8 cellular contexts compared by ENCODE assay signal in the genomic region with DNA sequence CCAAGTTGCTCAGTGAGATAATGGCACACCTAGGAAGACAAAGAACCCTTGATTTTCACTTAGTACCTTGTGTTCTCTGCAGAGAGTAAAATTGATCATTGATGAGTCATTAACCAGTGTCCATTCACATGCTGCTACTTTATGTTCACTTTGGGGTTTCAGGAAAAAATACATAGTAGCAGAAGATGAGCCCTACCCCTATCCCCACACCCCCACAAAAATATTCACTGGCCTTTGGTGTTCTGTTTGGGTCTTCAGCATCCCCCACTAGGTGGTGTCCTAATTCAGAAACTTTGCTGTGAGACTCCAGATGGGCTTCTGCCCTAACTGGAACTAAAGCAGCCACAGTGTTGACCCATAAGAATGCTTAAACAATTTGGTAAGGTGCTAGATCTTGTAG.
A peak's percentile ranks its signal among the peaks of the same experiment; 100 is the strongest.
DNase-seq lines count a peak whose midpoint lies in the region; ATAC-seq and TF ChIP-seq lines count a peak whose summit lies in the region.

No MANE protein-coding gene starts in this region.

- H3K27ac Mint-ChIP-seq in activated naive CD4-positive, alpha-beta T cell treated with anti-CD3 and anti-CD28 coated beads, Interleukin-2, amount 50 U/mL, for 24 hours: peak overlapping the region; percentile 25

- TF ChIP-seq CTCF in fibroblast of pulmonary artery (IDR thresholded peaks at IDR 0.05; ENCODE audit: low read length, missing control alignments) (peak; percentile 65), psoas muscle (IDR thresholded peaks at IDR 0.05) (peak; percentile 51)

- no peaks in the 10 kb centered on the region for H3K27me3 ChIP-seq in psoas muscle (ENCODE audit: insufficient read depth in 3 of 3, low read length in 2 of 3)

- H3K27me3 Mint-ChIP-seq in activated naive CD4-positive, alpha-beta T cell treated with anti-CD3 and anti-CD28 coated beads, Interleukin-2, amount 50 U/mL, for 24 hours: no peaks in the 10 kb centered on the region

- intact Hi-C loops in psoas muscle (cut with DNase I): no loop called here

- no peak for DNase-seq in activated naive CD4-positive, alpha-beta T cell (lab: John Stamatoyannopoulos, UW)
- DNase-seq in SW 1271 (lab: John Stamatoyannopoulos, UW) (peak; percentile 22 to 26), fibroblast of pulmonary artery (ENCODE audit: low read depth) (peak; percentile 71), psoas muscle (no peak), NOMO-1 treated with dmso at 0.1 percent for 144 hours (lab: John Stamatoyannopoulos, UW; ENCODE audit: unreplicated experiment) (no peak)

- H3K4me3 Mint-ChIP-seq in activated naive CD4-positive, alpha-beta T cell treated with anti-CD3 and anti-CD28 coated beads, Interleukin-2, amount 50 U/mL, for 24 hours: no peak overlapping the region

- H3K27ac ChIP-seq in psoas muscle: peak overlapping the region; percentile 87

- H3K4me3 ChIP-seq in fibroblast of pulmonary artery (replicated peaks; ENCODE audit: low read depth, low read length) (no peak overlapping the region), psoas muscle (no peak overlapping the region)

- ATAC-seq in HG02943 (IDR thresholded peaks at IDR 0.05; ENCODE audit: low read depth, unreplicated experiment) (peak; percentile 56), psoas muscle (peak in 1 of 4 donors; percentile 30), HG03135 (IDR thresholded peaks at IDR 0.05; ENCODE audit: unreplicated experiment) (no peak)

- H3K4me1 Mint-ChIP-seq in activated naive CD4-positive, alpha-beta T cell treated with anti-CD3 and anti-CD28 coated beads, Interleukin-2, amount 50 U/mL, for 24 hours: peaks cover 25% of the 10 kb centered on the region

- H3K4me1 ChIP-seq in psoas muscle: peaks cover 66% of the 10 kb centered on the region

- H3K9me3 ChIP-seq in psoas muscle: no peaks in the 10 kb centered on the region

- peaks cover 7% of the 10 kb centered on the region for H3K36me3 Mint-ChIP-seq in activated naive CD4-positive, alpha-beta T cell treated with anti-CD3 and anti-CD28 coated beads, Interleukin-2, amount 50 U/mL, for 24 hours

- H3K9me3 Mint-ChIP-seq in activated naive CD4-positive, alpha-beta T cell treated with anti-CD3 and anti-CD28 coated beads, Interleukin-2, amount 50 U/mL, for 24 hours: no peaks in the 10 kb centered on the region

- H3K36me3 ChIP-seq in psoas muscle (ENCODE audit: insufficient read depth in 1 of 2, low read depth in 1 of 2): no peaks in the 10 kb centered on the region

Comparison
In these comparisons a context has a peak if more than half of its experiments do, and no peak if none do; other contexts are left out.
1. DNase-seq: peak in SW 1271 (2 of 2) and fibroblast of pulmonary artery (single experiment); none in activated naive CD4-positive, alpha-beta T cell (0 of 4), psoas muscle (0 of 2) and NOMO-1 treated with dmso at 0.1 percent for 144 hours (single experiment).